In the genomic region with DNA sequence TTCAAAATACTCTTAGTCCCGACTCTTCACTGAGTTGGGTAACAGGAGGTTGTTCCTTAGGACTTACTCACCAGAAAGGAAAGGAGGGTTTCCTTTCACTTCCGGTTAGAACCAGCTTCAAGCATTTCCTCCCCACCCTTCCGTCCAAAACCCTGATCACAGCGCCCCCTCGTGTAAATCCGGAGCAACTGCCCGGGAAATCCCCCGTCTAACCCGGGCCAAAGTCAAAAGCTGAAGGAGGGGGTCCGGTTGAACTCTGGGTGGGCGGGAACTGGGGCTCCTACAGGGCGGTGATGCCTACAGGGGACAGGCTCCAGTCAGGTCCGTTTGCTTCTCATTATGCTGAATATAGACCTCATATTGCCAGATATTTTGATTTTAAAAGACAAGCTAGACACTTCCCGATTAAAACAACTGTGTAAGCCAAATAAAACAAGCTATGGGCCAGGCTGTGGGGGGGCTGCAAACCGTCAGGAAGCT, we compare ENCODE assay signal across 8 cellular contexts. TPM values are rescaled to one million over a fixed set of nuclear protein-coding genes. Genes with fewer than 3 reads are reported as not detected.
DNase-seq lines count a peak whose midpoint lies in the region; ATAC-seq and TF ChIP-seq lines count a peak whose summit lies in the region.

No MANE protein-coding gene starts in this region.

- H3K9ac ChIP-seq in liver (ENCODE audit: low read depth in 1 of 2, low read length in 2 of 2): peak overlapping the region in 1 of 2 donors; percentile 66

- H3K4me3 ChIP-seq in AG10803 (ENCODE audit: low read length) (peak overlapping the region; percentile 30), choroid plexus epithelial cell (ENCODE audit: low read depth, low read length) (peak overlapping the region; percentile 44), liver (ENCODE audit: low read depth in 1 of 3, low read length in 3 of 3) (peak overlapping the region; percentile 3 to 57 (median 28))

- peaks cover 7 to 26% (median 20%) of the 10 kb centered on the region in 4 donors for H3K4me1 ChIP-seq in liver (ENCODE audit: control insufficient read depth in 4 of 4, insufficient read depth in 4 of 4, low read length in 3 of 4)

- H3K27me3 ChIP-seq in liver (ENCODE audit: control insufficient read depth in 4 of 4, insufficient read depth in 4 of 4, low read length in 3 of 4): no peaks in the 10 kb centered on the region

- TF ChIP-seq CTCF in AG10803 (conservative IDR thresholded peaks at IDR 0.05; ENCODE audit: low read length) (peak; percentile 78), choroid plexus epithelial cell (conservative IDR thresholded peaks at IDR 0.05; ENCODE audit: low read depth, low read length) (peak; percentile 91), liver (IDR thresholded peaks at IDR 0.05; ENCODE audit: low read depth, low read length, missing input control) (peak; percentile 88)

- DNase-seq in AG10803 (ENCODE audit: low read depth) (peak; percentile 93), NCI-H446 treated with DMSO at 0.1 percent for 48 hours (lab: John Stamatoyannopoulos, UW) (peak; percentile 58), choroid plexus epithelial cell (ENCODE audit: low read depth) (peak; percentile 95)
- DNase-seq in activated CD4-positive, alpha-beta T cell treated with anti-CD3 and anti-CD28 coated beads for 1 hour: peak; percentile 56
- DNase-seq in stimulated activated CD4-positive, alpha-beta T cell treated with anti-CD3 and anti-CD28 coated beads, Interleukin-4, amount 100 ng/mL, for 24 hours: peak; percentile 78

- peak; percentile 91 to 94 for TF ChIP-seq RAD21 in liver (IDR thresholded peaks at IDR 0.05)

- ATAC-seq in GM19023 (IDR thresholded peaks at IDR 0.05; ENCODE audit: unreplicated experiment): peak; percentile 88
- peak; percentile 92 for ATAC-seq in HG03175 (IDR thresholded peaks at IDR 0.05; ENCODE audit: unreplicated experiment)

- no peaks in the 10 kb centered on the region for H3K9me3 ChIP-seq in liver (ENCODE audit: control insufficient read depth in 4 of 4, low read length in 3 of 4)

- peak overlapping the region; percentile 45 to 75 for H3K27ac ChIP-seq in liver (ENCODE audit: low read depth in 1 of 2, low read length in 2 of 2)

- no peaks in the 10 kb centered on the region for H3K36me3 ChIP-seq in liver (ENCODE audit: control insufficient read depth in 4 of 4, insufficient read depth in 3 of 4, low read depth in 1 of 4, low read length in 3 of 4)

- WGBS in liver: 2% methylated on average over 15 of the region's 15 CpGs

TF ChIP-seq in liver, 16 proteins besides CTCF, POLR2A, EP300 and RAD21:
- peak in 1 of 2 donors; percentile 13 for TF ChIP-seq JUND (IDR thresholded peaks at IDR 0.05)
- no peak for TF ChIP-seq FOXA2 (IDR thresholded peaks at IDR 0.05)
- TF ChIP-seq EGR1 (IDR thresholded peaks at IDR 0.05; ENCODE audit: low read depth in 2 of 2): peak in 1 of 2 donors; percentile 63
- no peak for TF ChIP-seq FOXA1 (IDR thresholded peaks at IDR 0.05)
- TF ChIP-seq RXRA (IDR thresholded peaks at IDR 0.05): peak in 1 of 2 donors; percentile 60
- TF ChIP-seq, protein P1, sequence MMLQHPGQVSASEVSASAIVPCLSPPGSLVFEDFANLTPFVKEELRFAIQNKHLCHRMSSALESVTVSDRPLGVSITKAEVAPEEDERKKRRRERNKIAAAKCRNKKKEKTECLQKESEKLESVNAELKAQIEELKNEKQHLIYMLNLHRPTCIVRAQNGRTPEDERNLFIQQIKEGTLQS (IDR thresholded peaks at IDR 0.05): no peak
- TF ChIP-seq TAF1 (conservative IDR thresholded peaks at IDR 0.05): no peak
- peak; percentile 40 for TF ChIP-seq SP1 (IDR thresholded peaks at IDR 0.05)
- peak; percentile 65 to 78 for TF ChIP-seq GABPA (IDR thresholded peaks at IDR 0.05 in 1 of 2, conservative IDR thresholded peaks at IDR 0.05 in 1 of 2)
- peak; percentile 29 for TF ChIP-seq HNF4G (IDR thresholded peaks at IDR 0.05)
- TF ChIP-seq NR2F2 (IDR thresholded peaks at IDR 0.05): peak; percentile 33
- no peak for TF ChIP-seq YY1 (IDR thresholded peaks at IDR 0.05)
- TF ChIP-seq, protein P2, sequence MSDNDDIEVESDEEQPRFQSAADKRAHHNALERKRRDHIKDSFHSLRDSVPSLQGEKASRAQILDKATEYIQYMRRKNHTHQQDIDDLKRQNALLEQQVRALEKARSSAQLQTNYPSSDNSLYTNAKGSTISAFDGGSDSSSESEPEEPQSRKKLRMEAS (IDR thresholded peaks at IDR 0.05): peak; percentile 37
- peak; percentile 49 to 60 for TF ChIP-seq HNF4A (conservative IDR thresholded peaks at IDR 0.05)
- TF ChIP-seq, protein P3, sequence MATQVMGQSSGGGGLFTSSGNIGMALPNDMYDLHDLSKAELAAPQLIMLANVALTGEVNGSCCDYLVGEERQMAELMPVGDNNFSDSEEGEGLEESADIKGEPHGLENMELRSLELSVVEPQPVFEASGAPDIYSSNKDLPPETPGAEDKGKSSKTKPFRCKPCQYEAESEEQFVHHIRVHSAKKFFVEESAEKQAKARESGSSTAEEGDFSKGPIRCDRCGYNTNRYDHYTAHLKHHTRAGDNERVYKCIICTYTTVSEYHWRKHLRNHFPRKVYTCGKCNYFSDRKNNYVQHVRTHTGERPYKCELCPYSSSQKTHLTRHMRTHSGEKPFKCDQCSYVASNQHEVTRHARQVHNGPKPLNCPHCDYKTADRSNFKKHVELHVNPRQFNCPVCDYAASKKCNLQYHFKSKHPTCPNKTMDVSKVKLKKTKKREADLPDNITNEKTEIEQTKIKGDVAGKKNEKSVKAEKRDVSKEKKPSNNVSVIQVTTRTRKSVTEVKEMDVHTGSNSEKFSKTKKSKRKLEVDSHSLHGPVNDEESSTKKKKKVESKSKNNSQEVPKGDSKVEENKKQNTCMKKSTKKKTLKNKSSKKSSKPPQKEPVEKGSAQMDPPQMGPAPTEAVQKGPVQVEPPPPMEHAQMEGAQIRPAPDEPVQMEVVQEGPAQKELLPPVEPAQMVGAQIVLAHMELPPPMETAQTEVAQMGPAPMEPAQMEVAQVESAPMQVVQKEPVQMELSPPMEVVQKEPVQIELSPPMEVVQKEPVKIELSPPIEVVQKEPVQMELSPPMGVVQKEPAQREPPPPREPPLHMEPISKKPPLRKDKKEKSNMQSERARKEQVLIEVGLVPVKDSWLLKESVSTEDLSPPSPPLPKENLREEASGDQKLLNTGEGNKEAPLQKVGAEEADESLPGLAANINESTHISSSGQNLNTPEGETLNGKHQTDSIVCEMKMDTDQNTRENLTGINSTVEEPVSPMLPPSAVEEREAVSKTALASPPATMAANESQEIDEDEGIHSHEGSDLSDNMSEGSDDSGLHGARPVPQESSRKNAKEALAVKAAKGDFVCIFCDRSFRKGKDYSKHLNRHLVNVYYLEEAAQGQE (IDR thresholded peaks at IDR 0.05): no peak
- TF ChIP-seq, protein P4, sequence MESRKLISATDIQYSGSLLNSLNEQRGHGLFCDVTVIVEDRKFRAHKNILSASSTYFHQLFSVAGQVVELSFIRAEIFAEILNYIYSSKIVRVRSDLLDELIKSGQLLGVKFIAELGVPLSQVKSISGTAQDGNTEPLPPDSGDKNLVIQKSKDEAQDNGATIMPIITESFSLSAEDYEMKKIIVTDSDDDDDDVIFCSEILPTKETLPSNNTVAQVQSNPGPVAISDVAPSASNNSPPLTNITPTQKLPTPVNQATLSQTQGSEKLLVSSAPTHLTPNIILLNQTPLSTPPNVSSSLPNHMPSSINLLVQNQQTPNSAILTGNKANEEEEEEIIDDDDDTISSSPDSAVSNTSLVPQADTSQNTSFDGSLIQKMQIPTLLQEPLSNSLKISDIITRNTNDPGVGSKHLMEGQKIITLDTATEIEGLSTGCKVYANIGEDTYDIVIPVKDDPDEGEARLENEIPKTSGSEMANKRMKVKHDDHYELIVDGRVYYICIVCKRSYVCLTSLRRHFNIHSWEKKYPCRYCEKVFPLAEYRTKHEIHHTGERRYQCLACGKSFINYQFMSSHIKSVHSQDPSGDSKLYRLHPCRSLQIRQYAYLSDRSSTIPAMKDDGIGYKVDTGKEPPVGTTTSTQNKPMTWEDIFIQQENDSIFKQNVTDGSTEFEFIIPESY (IDR thresholded peaks at IDR 0.05): no peak
TF ChIP-seq in liver: peak in this region for 9.

RNA-seq across cellular contexts. Expression of a gene that starts 15.0 kb away (rescaled TPM):
- 10 to 100 TPM; 24.9 to 96.1 TPM for total RNA-seq in liver
- 10 to 100 TPM; 65.4 to 77.5 TPM for polyA plus RNA-seq in liver

RNA-seq across cellular contexts. Expression of a gene that starts 43.0 kb away (rescaled TPM):
- 10 to 100 TPM; 29.6 to 56.6 TPM for total RNA-seq in liver
- polyA plus RNA-seq in liver: 10 to 100 TPM; 37.3 to 43.7 TPM

RNA-seq across cellular contexts. Expression of a gene that starts 53.6 kb away (rescaled TPM):
- 10 to 100 TPM; 14.9 to 28.2 TPM for total RNA-seq in liver
- polyA plus RNA-seq in liver: 10 to 100 TPM in 1 of 2 donors, 1 to 10 TPM in 1; 9.8 to 71.3 TPM

Comparison
In these comparisons a context has a peak if more than half of its experiments do, and no peak if none do; other contexts are left out.
1. Peak in every context shown above with its lines: DNase-seq, ATAC-seq, H3K4me3 ChIP-seq and H3K27ac ChIP-seq.